In genomic region chr13:32476892-32477291, GRCh38 we compare ENCODE assay signal across 18 cellular contexts. TPM values are rescaled to one million over a fixed set of nuclear protein-coding genes. Genes with fewer than 3 reads are reported as not detected.
DNase-seq lines count a peak whose midpoint lies in the region; ATAC-seq and TF ChIP-seq lines count a peak whose summit lies in the region.
"Had no signal": no experiment of that assay in that cellular context is flagged by ENCODE, and none has a peak within 500 bp of the region (broad histone marks: within the 10 kb centered on the region; RNA-seq: fewer than 3 reads in every experiment).

No MANE protein-coding gene starts in this region.

- POLR2A ChIA-PET in activated CD4-positive, alpha-beta T cell treated with anti-CD3 and anti-CD28 coated beads for 36 hours (lab: Charles Lee): no interaction called here

- ATAC-seq in activated CD4-positive, alpha-beta T cell treated with anti-CD3 and anti-CD28 coated beads for 36 hours: no peak
- no peak for ATAC-seq in T-helper 17 cell
- ATAC-seq: CD8-positive, alpha-beta T cell had no signal

- CTCF ChIA-PET in activated CD4-positive, alpha-beta T cell treated with anti-CD3 and anti-CD28 coated beads for 36 hours (lab: Charles Lee): no interaction called here

- no peaks in the 10 kb centered on the region for H3K9me3 ChIP-seq in left ventricle myocardium inferior (replicated peaks)
- H3K9me3 ChIP-seq in right atrium auricular region: no peaks in the 10 kb centered on the region
- H3K9me3 ChIP-seq in skeletal muscle tissue (ENCODE audit: control insufficient read depth in 3 of 3, low read length in 3 of 3): no peaks in the 10 kb centered on the region
- no peaks in the 10 kb centered on the region for H3K9me3 ChIP-seq in T-helper 17 cell (ENCODE audit: control insufficient read depth, low read length, poor library complexity, severe bottlenecking)
- H3K9me3 ChIP-seq: BLaER1, Caco-2 had no signal

- no peak overlapping the region for H3K4me3 Mint-ChIP-seq in progenitor cell of endocrine pancreas (ENCODE audit: low read depth)
- H3K4me3 Mint-ChIP-seq in activated CD4-positive, alpha-beta T cell treated with anti-CD3 and anti-CD28 coated beads for 36 hours: no peak overlapping the region
- no peak overlapping the region for H3K4me3 Mint-ChIP-seq in T-helper 17 cell
- H3K4me3 Mint-ChIP-seq: B cell; CD4-positive, CD25-positive, alpha-beta regulatory T cell; CD8-positive, alpha-beta T cell had no signal

- TF ChIP-seq CTCF in left ventricle myocardium inferior (IDR thresholded peaks at IDR 0.05; ENCODE audit: borderline replicate concordance) (no peak), right atrium auricular region (IDR thresholded peaks at IDR 0.05) (no peak), progenitor cell of endocrine pancreas (IDR thresholded peaks at IDR 0.05; ENCODE audit: unreplicated experiment) (no peak)

- H3K4me1 ChIP-seq in left ventricle myocardium inferior: peaks cover 40% of the 10 kb centered on the region
- H3K4me1 ChIP-seq in right atrium auricular region: peaks cover 0 to 13% of the 10 kb centered on the region in 2 donors
- peaks cover 13 to 31% (median 23%) of the 10 kb centered on the region in 3 donors for H3K4me1 ChIP-seq in skeletal muscle tissue (ENCODE audit: control insufficient read depth in 3 of 3, insufficient read depth in 3 of 3, low read length in 3 of 3)
- H3K4me1 ChIP-seq: BLaER1 had no signal

- no peak overlapping the region for H3K4me3 ChIP-seq in left ventricle myocardium inferior
- H3K4me3 ChIP-seq in right atrium auricular region: no peak overlapping the region
- H3K4me3 ChIP-seq in skeletal muscle tissue (ENCODE audit: low read length in 3 of 3): no peak overlapping the region
- H3K4me3 ChIP-seq: BLaER1, GM23248 had no signal

- H3K27ac ChIP-seq in left ventricle myocardium inferior (replicated peaks): peak overlapping the region; percentile 37
- H3K27ac ChIP-seq in right atrium auricular region: no peak overlapping the region
- H3K27ac ChIP-seq in skeletal muscle tissue (ENCODE audit: low read depth, low read length): peak overlapping the region; percentile 39
- H3K27ac ChIP-seq: 22Rv1, BLaER1, C4-2B, GM23248 had no signal

- H3K36me3 Mint-ChIP-seq in progenitor cell of endocrine pancreas (ENCODE audit: insufficient read depth) (peaks cover 5% of the 10 kb centered on the region), T-helper 17 cell (ENCODE audit: low read depth) (peaks cover 2% of the 10 kb centered on the region)
- peaks cover 4% of the 10 kb centered on the region for H3K36me3 Mint-ChIP-seq in activated CD4-positive, alpha-beta T cell treated with anti-CD3 and anti-CD28 coated beads for 36 hours (ENCODE audit: low read depth)

- H3K27me3 ChIP-seq in left ventricle myocardium inferior (ENCODE audit: low read depth): no peaks in the 10 kb centered on the region
- H3K27me3 ChIP-seq in right atrium auricular region: no peaks in the 10 kb centered on the region
- H3K27me3 ChIP-seq in skeletal muscle tissue (ENCODE audit: control insufficient read depth in 3 of 3, insufficient read depth in 3 of 3, low read length in 3 of 3): no peaks in the 10 kb centered on the region
- H3K27me3 ChIP-seq: BLaER1 had no signal

- DNase-seq in left ventricle myocardium inferior (no peak), right atrium auricular region (ENCODE audit: low spot score) (no peak), progenitor cell of endocrine pancreas (ENCODE audit: low spot score, unreplicated experiment) (no peak), T-helper 17 cell (no peak)
- DNase-seq in activated CD4-positive, alpha-beta T cell treated with anti-CD3 and anti-CD28 coated beads for 36 hours: no peak
- DNase-seq: Caco-2; CD4-positive, CD25-positive, alpha-beta regulatory T cell; CD8-positive, alpha-beta T cell; DMS153; DND-41; GM23248; H7; HCEC 1CT had no signal

- H3K4me1 Mint-ChIP-seq in progenitor cell of endocrine pancreas (ENCODE audit: low read depth) (peaks cover 10% of the 10 kb centered on the region), T-helper 17 cell (peaks cover 5% of the 10 kb centered on the region)
- peaks cover 5% of the 10 kb centered on the region for H3K4me1 Mint-ChIP-seq in activated CD4-positive, alpha-beta T cell treated with anti-CD3 and anti-CD28 coated beads for 36 hours
- H3K4me1 Mint-ChIP-seq: B cell had no signal

- no peak overlapping the region for H3K9ac ChIP-seq in skeletal muscle tissue (ENCODE audit: low read depth in 1 of 3, low read length in 3 of 3)
- H3K9ac ChIP-seq: BLaER1, GM23248 had no signal

- H3K9me3 Mint-ChIP-seq in progenitor cell of endocrine pancreas (ENCODE audit: low read depth): no peaks in the 10 kb centered on the region
- H3K9me3 Mint-ChIP-seq in activated CD4-positive, alpha-beta T cell treated with anti-CD3 and anti-CD28 coated beads for 36 hours (ENCODE audit: low read depth): no peaks in the 10 kb centered on the region
- H3K9me3 Mint-ChIP-seq: CD8-positive, alpha-beta T cell had no signal

- H3K27ac Mint-ChIP-seq in progenitor cell of endocrine pancreas (peak overlapping the region; percentile 31), T-helper 17 cell (no peak overlapping the region)
- no peak overlapping the region for H3K27ac Mint-ChIP-seq in activated CD4-positive, alpha-beta T cell treated with anti-CD3 and anti-CD28 coated beads for 36 hours
- H3K27ac Mint-ChIP-seq: B cell; CD4-positive, CD25-positive, alpha-beta regulatory T cell; CD8-positive, alpha-beta T cell had no signal

- peaks cover 3% of the 10 kb centered on the region for H3K36me3 ChIP-seq in left ventricle myocardium inferior
- H3K36me3 ChIP-seq in right atrium auricular region: peaks cover 15% of the 10 kb centered on the region
- peaks cover 0 to 5% (median 0%) of the 10 kb centered on the region in 3 donors for H3K36me3 ChIP-seq in skeletal muscle tissue (ENCODE audit: control insufficient read depth in 3 of 3, insufficient read depth in 3 of 3, low read length in 3 of 3)
- H3K36me3 ChIP-seq: BLaER1 had no signal

- no peaks in the 10 kb centered on the region for H3K27me3 Mint-ChIP-seq in progenitor cell of endocrine pancreas
- no peaks in the 10 kb centered on the region for H3K27me3 Mint-ChIP-seq in activated CD4-positive, alpha-beta T cell treated with anti-CD3 and anti-CD28 coated beads for 36 hours
- no peaks in the 10 kb centered on the region for H3K27me3 Mint-ChIP-seq in T-helper 17 cell
- H3K27me3 Mint-ChIP-seq: B cell; CD4-positive, CD25-positive, alpha-beta regulatory T cell had no signal

- intact Hi-C loops in left ventricle myocardium inferior (cut with micrococcal nuclease): no loop called here
- intact Hi-C loops in activated CD4-positive, alpha-beta T cell treated with anti-CD3 and anti-CD28 coated beads for 36 hours (cut with DNase I, micrococcal nuclease): no loop called here

RNA-seq across cellular contexts. Expression of gene N4BP2L1, which starts 49.0 kb away (rescaled TPM):
- total RNA-seq in left ventricle myocardium inferior (4.6 TPM), right atrium auricular region (1 to 10 TPM; 3.4 to 5.7 TPM), progenitor cell of endocrine pancreas (15.9 and 20.0 TPM in 2 replicates), skeletal muscle tissue (7.3 TPM), T-helper 17 cell (10 to 100 TPM; 37.8 to 45.9 TPM)
- 10 to 100 TPM; 16.1 to 16.5 TPM for total RNA-seq in activated CD4-positive, alpha-beta T cell treated with anti-CD3 and anti-CD28 coated beads for 36 hours

Comparison
In these comparisons a context has a peak if more than half of its experiments do, and no peak if none do; other contexts are left out.
1. H3K27ac ChIP-seq: peak in left ventricle myocardium inferior (single experiment) and skeletal muscle tissue (single experiment); none in right atrium auricular region (0 of 2).